In genomic region chr12:125871811-125872594, GRCh38 we compare ENCODE assay signal across 22 cellular contexts.
"Had no signal": no experiment of that assay in that cellular context is flagged by ENCODE, and none has a peak within 500 bp of the region (broad histone marks: within the 10 kb centered on the region; RNA-seq: fewer than 3 reads in every experiment).

No MANE protein-coding gene starts in this region.

- H3K27me3 ChIP-seq: SJSA1 had no signal

- H3K36me3 ChIP-seq: SJSA1 had no signal

- H3K4me3 ChIP-seq: K562, SJSA1, SK-N-MC had no signal

- H3K27ac ChIP-seq: HL-60, KMS-11, RWPE1, SJSA1, SK-N-MC had no signal

- H3K9ac ChIP-seq: KMS-11 had no signal

- FAIRE-seq: HTR-8/SVneo, K562 had no signal

- H3K9me3 ChIP-seq: SJSA1 had no signal

- ATAC-seq: K562 had no signal

- H3K4me1 ChIP-seq: SJSA1 had no signal

- DNase-seq: Kasumi-1, MM.1S, NCI-H1092 treated with DMSO at 0.1 percent for 48 hours, NCI-H1436, NCI-H187, NCI-H2029, NCI-H2081 treated with DMSO at 0.1 percent for 48 hours, NCI-H2171, NCI-H226, NCI-H446, NCI-H510A, NCI-H524 treated with DMSO at 0.1 percent for 48 hours, NCI-H69, NCI-H774, SIG-M5 had no signal
